In the genomic region with DNA sequence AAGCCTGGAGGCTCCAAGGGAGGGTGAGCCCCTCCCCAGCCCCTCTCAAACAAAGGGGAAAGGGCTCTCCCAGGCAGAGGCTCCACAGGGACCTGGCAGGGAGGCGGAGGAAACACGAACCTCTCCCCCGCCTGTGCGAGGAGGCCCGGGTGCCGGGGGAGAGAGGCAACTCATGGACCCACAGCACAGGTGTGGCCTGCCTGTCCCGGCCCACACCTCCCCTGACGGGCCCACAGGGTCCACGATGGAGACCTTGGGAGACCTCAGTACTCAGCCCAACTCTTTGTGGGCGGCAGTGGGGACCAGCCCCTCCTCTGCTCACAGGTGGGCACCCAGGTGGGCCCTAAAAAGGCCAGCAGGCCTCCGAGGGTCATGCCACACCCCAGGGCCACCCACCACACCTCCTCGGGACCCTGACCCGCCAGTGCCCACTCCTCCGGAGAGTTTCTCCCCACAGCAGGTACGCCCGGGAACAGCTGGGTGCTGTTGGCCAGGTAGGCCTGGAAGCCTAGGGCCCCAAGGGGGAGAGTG, we compare ENCODE assay signal across 1 cellular context.
TF ChIP-seq lines count a peak whose summit lies in the region.

No MANE protein-coding gene starts in this region.

TF ChIP-seq in A549, 52 proteins besides CTCF, POLR2A, EP300 and RAD21 (continued from another document):
- TF ChIP-seq HOXA7 (CRISPR knock-in tag; IDR thresholded peaks at IDR 0.05) (0 out of 2 replicates have a peak, but pooled peaks have one; percentile 12), TFCP2L1 (CRISPR knock-in tag; IDR thresholded peaks at IDR 0.05) (no peak)
